Comparison of ENCODE assay signal across 18 cellular contexts in genomic region chr2:27393225-27393624, GRCh38.
"Had no signal": no experiment of that assay in that cellular context is flagged by ENCODE, and none has a peak within 500 bp of the region (broad histone marks: within the 10 kb centered on the region; RNA-seq: fewer than 3 reads in every experiment).

No MANE protein-coding gene starts in this region.

- H3K27ac ChIP-seq: coronary artery, foreskin keratinocyte, left ventricle myocardium inferior, lower lobe of right lung, upper lobe of left lung, uterus had no signal

- H3K27me3 ChIP-seq: foreskin keratinocyte, upper lobe of left lung, uterus had no signal

- H3K4me1 ChIP-seq: foreskin keratinocyte, left ventricle myocardium inferior, lower lobe of right lung, upper lobe of left lung, uterus had no signal

- H3K9me3 ChIP-seq: left ventricle myocardium inferior, lower lobe of right lung, upper lobe of left lung, uterus had no signal

- H3K27ac Mint-ChIP-seq: endodermal cell, memory B cell had no signal

- H3K9me3 Mint-ChIP-seq: endodermal cell, memory B cell had no signal

- H3K36me3 ChIP-seq: uterus had no signal

- H3K27me3 Mint-ChIP-seq: memory B cell had no signal

- H3K4me3 ChIP-seq: coronary artery, left ventricle myocardium inferior, lower lobe of right lung, upper lobe of left lung, uterus had no signal

- ATAC-seq: foreskin keratinocyte; left cardiac atrium; lower lobe of right lung; right cardiac atrium; stimulated activated naive CD8-positive, alpha-beta T cell treated with anti-CD3 and anti-CD28 coated beads, Interleukin-15, Interleukin-2, amounts not matched to agents 100 U/mL and 50 U/mL, for 24 hours had no signal

- DNase-seq: effector CD4-positive, alpha-beta T cell; endodermal cell; erythroblast; foreskin keratinocyte; kidney; left cardiac atrium; left ventricle myocardium inferior; lower lobe of right lung; midbrain; right cardiac atrium; small intestine; stimulated activated CD4-positive, alpha-beta T cell treated with anti-CD3 and anti-CD28 coated beads, Interleukin-12 subunit alpha, Interleukin-12 subunit beta, amount 100 ng/mL, for 4 hours; stimulated activated naive CD8-positive, alpha-beta T cell treated with anti-CD3 and anti-CD28 coated beads, Interleukin-15, Interleukin-2, amounts not matched to agents 100 U/mL and 50 U/mL, for 24 hours; substantia nigra; uterus had no signal

- H3K4me3 Mint-ChIP-seq: endodermal cell, memory B cell had no signal
